Comparison of ENCODE assay signal across 23 cellular contexts in genomic region chr1:7339953-7340352, GRCh38.
DNase-seq lines count a peak whose midpoint lies in the region; ATAC-seq, FAIRE-seq and TF ChIP-seq lines count a peak whose summit lies in the region.
"Had no signal": no experiment of that assay in that cellular context is flagged by ENCODE, and none has a peak within 500 bp of the region (broad histone marks: within the 10 kb centered on the region; RNA-seq: fewer than 3 reads in every experiment).

No MANE protein-coding gene starts in this region.

- H2AFZ ChIP-seq in smooth muscle cell (ENCODE audit: low read depth): no peak overlapping the region

- peak; percentile 42 for DNase-seq in DMS 273 (lab: John Stamatoyannopoulos, UW; ENCODE audit: unreplicated experiment)
- no peak for DNase-seq in DMS 273 treated with DMSO at 0.1 percent for 48 hours (lab: John Stamatoyannopoulos, UW)
- peak; percentile 55 for DNase-seq in NCI-H2196 (lab: John Stamatoyannopoulos, UW; ENCODE audit: unreplicated experiment)
- peak; percentile 33 for DNase-seq in choroid plexus epithelial cell (ENCODE audit: low read depth)
- no peak for DNase-seq in smooth muscle cell (lab: John Stamatoyannopoulos, UW; ENCODE audit: unreplicated experiment)
- DNase-seq in heart left ventricle: no peak
- DNase-seq in NCI-H2107 treated with DMSO at 0.1 percent for 48 hours (lab: John Stamatoyannopoulos, UW; ENCODE audit: unreplicated experiment): no peak
- no peak for DNase-seq in GM19239 (ENCODE audit: insufficient read length, low spot score)
- DNase-seq: activated CD4-positive, alpha-beta T cell treated with anti-CD3 and anti-CD28 coated beads, Interleukin-2, amount 50 U/mL, for 1 hour; activated naive CD8-positive, alpha-beta T cell treated with anti-CD3 and anti-CD28 coated beads for 36 hours; effector memory CD8-positive, alpha-beta T cell; glutamatergic neuron; left cardiac atrium; naive thymus-derived CD8-positive, alpha-beta T cell; NCI-H1417 treated with DMSO at 0.1 percent for 48 hours; NCI-H510A; RPMI8226; SK-N-SH; stimulated activated CD4-positive, alpha-beta T cell treated with anti-CD3 and anti-CD28 coated beads, Interleukin-4, amount 100 ng/mL, for 4 hours; stimulated activated naive CD8-positive, alpha-beta T cell treated with anti-CD3 and anti-CD28 coated beads, Interleukin-15, Interleukin-2, amounts not matched to agents 100 U/mL and 50 U/mL, for 24 hours; thyroid gland had no signal

- ATAC-seq in heart left ventricle: no peak
- ATAC-seq: effector memory CD8-positive, alpha-beta T cell; esophagus mucosa; left cardiac atrium; naive thymus-derived CD8-positive, alpha-beta T cell; stimulated activated naive CD8-positive, alpha-beta T cell treated with anti-CD3 and anti-CD28 coated beads, Interleukin-15, Interleukin-2, amounts not matched to agents 100 U/mL and 50 U/mL, for 24 hours had no signal

- FAIRE-seq in GM19239 (lab: Jason Lieb, UNC): no peak

- intact Hi-C loops in heart left ventricle (cut with DNase I): loop anchor here in 1 of 10 donors (5.0 kb wide), 1 partner anchor 307 kb away; no protein-coding TSS in a partner anchor

- TF ChIP-seq POLR2A in heart left ventricle (IDR thresholded peaks at IDR 0.05): no peak

- H3K27me3 ChIP-seq in smooth muscle cell (ENCODE audit: low read depth) (no peaks in the 10 kb centered on the region), heart left ventricle (no peaks in the 10 kb centered on the region)
- H3K27me3 ChIP-seq: thyroid gland had no signal

- H3K4me2 ChIP-seq in smooth muscle cell: no peak overlapping the region
- H3K4me2 ChIP-seq: SK-N-SH had no signal

- H3K36me3 ChIP-seq in smooth muscle cell (ENCODE audit: low read depth) (no peaks in the 10 kb centered on the region), heart left ventricle (no peaks in the 10 kb centered on the region)
- H3K36me3 ChIP-seq: thyroid gland had no signal

- no peak overlapping the region for H3K9ac ChIP-seq in smooth muscle cell (ENCODE audit: low read depth)
- H3K9ac ChIP-seq: SK-N-SH had no signal

- H3K4me1 ChIP-seq in smooth muscle cell (ENCODE audit: low read depth) (peaks cover 4% of the 10 kb centered on the region), heart left ventricle (peaks cover 0 to 10% (median 5%) of the 10 kb centered on the region in 12 donors)
- H3K4me1 ChIP-seq: thyroid gland had no signal

- H3K9me3 ChIP-seq in smooth muscle cell (replicated peaks; ENCODE audit: low read depth) (no peaks in the 10 kb centered on the region), heart left ventricle (no peaks in the 10 kb centered on the region)
- H3K9me3 ChIP-seq: SK-N-SH, thyroid gland had no signal

- H4K20me1 ChIP-seq in smooth muscle cell (ENCODE audit: low read depth): no peaks in the 10 kb centered on the region

- TF ChIP-seq CTCF in choroid plexus epithelial cell (conservative IDR thresholded peaks at IDR 0.05; ENCODE audit: low read depth, low read length) (no peak), smooth muscle cell (IDR thresholded peaks at IDR 0.05; ENCODE audit: borderline replicate concordance, insufficient read depth, poor library complexity, severe bottlenecking) (no peak), heart left ventricle (IDR thresholded peaks at IDR 0.05) (no peak)

- H3K4me3 ChIP-seq in choroid plexus epithelial cell (ENCODE audit: low read depth, low read length) (no peak overlapping the region), smooth muscle cell (no peak overlapping the region), heart left ventricle (no peak overlapping the region)
- H3K4me3 ChIP-seq: thyroid gland had no signal

- WGBS in smooth muscle cell (ENCODE audit: low lambda C conversion rate): 23% methylated on average over 2 of the region's 2 CpGs
- WGBS in heart left ventricle, 4 donors: 64 to 76% (median 69%) methylated on average over 2 of the region's 2 CpGs

- H3K27ac ChIP-seq in smooth muscle cell (ENCODE audit: low read depth): peak overlapping the region; percentile 48
- no peak overlapping the region for H3K27ac ChIP-seq in heart left ventricle
- H3K27ac ChIP-seq: 22Rv1, thyroid gland had no signal

- no peaks in the 10 kb centered on the region for H3K79me2 ChIP-seq in smooth muscle cell (ENCODE audit: low read depth)

- H3F3A ChIP-seq in smooth muscle cell (ENCODE audit: low read depth): peaks cover 5% of the 10 kb centered on the region

Comparison
In these comparisons a context has a peak if more than half of its experiments do, and no peak if none do; other contexts are left out.
1. DNase-seq: peak in DMS 273 (single experiment), NCI-H2196 (single experiment) and choroid plexus epithelial cell (single experiment); none in DMS 273 treated with DMSO at 0.1 percent for 48 hours (single experiment), smooth muscle cell (single experiment), heart left ventricle (0 of 5), NCI-H2107 treated with DMSO at 0.1 percent for 48 hours (single experiment) and GM19239 (single experiment).